ENCODE assay signal across 16 cellular contexts in the genomic region with DNA sequence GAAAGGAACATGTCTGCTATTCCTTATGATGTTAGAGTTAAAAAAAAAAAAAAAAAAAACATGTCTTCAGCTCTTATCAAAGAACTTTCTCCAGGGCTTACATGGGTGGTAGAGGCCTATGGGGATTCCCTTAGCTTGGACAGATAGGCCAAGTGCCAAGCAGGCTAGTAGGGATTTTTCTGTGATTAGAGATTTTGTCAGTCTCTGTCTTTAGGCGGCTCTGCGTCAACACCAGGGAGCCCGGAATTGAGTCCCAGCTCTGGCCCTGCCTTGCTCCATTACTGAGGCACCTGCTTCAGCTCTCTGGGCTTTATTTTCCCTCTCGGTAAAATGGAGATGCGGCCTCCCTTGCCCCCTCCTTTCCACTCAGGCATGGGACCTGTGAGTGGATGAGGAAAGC. TPM values are rescaled to one million over a fixed set of nuclear protein-coding genes. Genes with fewer than 3 reads are reported as not detected.
A peak's percentile ranks its signal among the peaks of the same experiment; 100 is the strongest.
DNase-seq lines count a peak whose midpoint lies in the region; ATAC-seq, FAIRE-seq and TF ChIP-seq lines count a peak whose summit lies in the region.
"Had no signal": no experiment of that assay in that cellular context is flagged by ENCODE, and none has a peak within 500 bp of the region (broad histone marks: within the 10 kb centered on the region; RNA-seq: fewer than 3 reads in every experiment).

No MANE protein-coding gene starts in this region.

- H3K4me1 ChIP-seq in mucosa of rectum (ENCODE audit: control insufficient read depth in 2 of 2, insufficient read depth in 2 of 2, low read length in 2 of 2) = peaks cover 26 to 28% of the 10 kb centered on the region in 2 donors
- peaks cover 57% of the 10 kb centered on the region for H3K4me1 ChIP-seq in stomach smooth muscle (ENCODE audit: control insufficient read depth, insufficient read depth, low read length)

- DNase-seq in RWPE1 (ENCODE audit: low spot score) (no peak), chondrocyte (ENCODE audit: low spot score) (no peak), HTR-8/SVneo (ENCODE audit: insufficient read length, low spot score) (no peak), HPDE6-E6E7 (ENCODE audit: extremely low spot score) (no peak)
- DNase-seq in activated effector memory CD4-positive, alpha-beta T cell treated with Interleukin-2 at 50 U/mL for 16 hours = no peak
- DNase-seq: activated CD4-positive, alpha-beta T cell treated with anti-CD3 and anti-CD28 coated beads, Interleukin-2, amount 50 U/mL, for 1 hour; activated T-cell treated with anti-CD3 and anti-CD28 coated beads, Interleukin-2, amount 50 U/mL, for 48 hours; effector memory CD8-positive, alpha-beta T cell; NCI-H748 treated with DMSO at 0.1 percent for 48 hours; stimulated activated CD4-positive, alpha-beta T cell treated with anti-CD3 and anti-CD28 coated beads, Interleukin-15, amount 100 ng/mL, for 24 hours had no signal

- H3K4me3 ChIP-seq in mucosa of rectum (ENCODE audit: low read length in 2 of 2) (no peak overlapping the region), stomach smooth muscle (ENCODE audit: low read length in 2 of 2) (no peak overlapping the region)
- H3K4me3 ChIP-seq: GM12878 had no signal

- peaks cover 24% of the 10 kb centered on the region for H3K36me3 Mint-ChIP-seq in chondrocyte (ENCODE audit: low read depth)

- H3K36me3 ChIP-seq in mucosa of rectum (ENCODE audit: control insufficient read depth in 2 of 2, insufficient read depth in 2 of 2, low read length in 2 of 2) = peaks cover 42 to 71% of the 10 kb centered on the region in 2 donors
- peaks cover 40 to 41% of the 10 kb centered on the region in 2 donors for H3K36me3 ChIP-seq in stomach smooth muscle (ENCODE audit: control insufficient read depth in 2 of 2, insufficient read depth in 2 of 2, low read length in 2 of 2)

- peak overlapping the region; percentile 86 for H3K27ac ChIP-seq in RWPE1
- peak overlapping the region; percentile 49 to 79 for H3K27ac ChIP-seq in mucosa of rectum (ENCODE audit: low read depth in 2 of 2, low read length in 2 of 2)
- peak overlapping the region; percentile 89 for H3K27ac ChIP-seq in stomach smooth muscle (ENCODE audit: low read length)

- CTCF ChIA-PET in RWPE1 (lab: Yijun Ruan, JAX) = interaction anchor here (1.9 kb wide), 1 partner anchor 12 kb away, joined by 7 read pairs; no protein-coding TSS in a partner anchor

- no peak overlapping the region for H3K9ac ChIP-seq in mucosa of rectum (ENCODE audit: low read depth in 1 of 2, low read length in 2 of 2)
- peak overlapping the region in 1 of 2 donors; percentile 3 for H3K9ac ChIP-seq in stomach smooth muscle (ENCODE audit: low read length in 2 of 2)

- no peaks in the 10 kb centered on the region for H3K27me3 ChIP-seq in mucosa of rectum (ENCODE audit: control insufficient read depth in 2 of 2, insufficient read depth in 2 of 2, low read length in 2 of 2)
- H3K27me3 ChIP-seq in stomach smooth muscle (ENCODE audit: control insufficient read depth in 1 of 2, insufficient read depth in 2 of 2, low read length in 2 of 2) = no peaks in the 10 kb centered on the region

- TF ChIP-seq CTCF in RWPE1 (conservative IDR thresholded peaks at IDR 0.05; ENCODE audit: low read depth) = no peak
- TF ChIP-seq CTCF in chondrocyte (IDR thresholded peaks at IDR 0.05) = no peak

- H3K4me3 Mint-ChIP-seq in chondrocyte (ENCODE audit: unreplicated experiment) = no peak overlapping the region
- H3K4me3 Mint-ChIP-seq: effector memory CD8-positive, alpha-beta T cell had no signal

- no peaks in the 10 kb centered on the region for H3K27me3 Mint-ChIP-seq in chondrocyte (ENCODE audit: low read depth)
- H3K27me3 Mint-ChIP-seq: effector memory CD8-positive, alpha-beta T cell had no signal

- H3K9me3 ChIP-seq in mucosa of rectum (ENCODE audit: control insufficient read depth in 2 of 2, low read length in 2 of 2) (no peaks in the 10 kb centered on the region), stomach smooth muscle (ENCODE audit: control insufficient read depth in 2 of 2, low read length in 2 of 2) (no peaks in the 10 kb centered on the region)

- peak overlapping the region; percentile 92 for H3K27ac Mint-ChIP-seq in chondrocyte (ENCODE audit: unreplicated experiment)

- no peaks in the 10 kb centered on the region for H3K9me3 Mint-ChIP-seq in chondrocyte (ENCODE audit: low read depth)
- H3K9me3 Mint-ChIP-seq: CD14-positive monocyte; effector memory CD8-positive, alpha-beta T cell had no signal

- no peak for FAIRE-seq in HTR-8/SVneo (lab: Jason Lieb, UNC)
- FAIRE-seq: GM12878, islet of Langerhans had no signal

- no peak for ATAC-seq in HG02798 (IDR thresholded peaks at IDR 0.05; ENCODE audit: poor library complexity, unreplicated experiment)
- ATAC-seq: effector memory CD8-positive, alpha-beta T cell; GM12878 had no signal

- H3K4me1 Mint-ChIP-seq in chondrocyte (ENCODE audit: low read depth) = peaks cover 35% of the 10 kb centered on the region

- POLR2A ChIA-PET in RWPE1 (lab: Yijun Ruan, JAX; ENCODE audit: low non-redundant PET) = interaction anchor here (0.6 kb wide), 1 partner anchor 1618 kb away, joined by 5 read pairs; no protein-coding TSS in a partner anchor

RNA-seq across cellular contexts. Expression of a gene that starts 13.1 kb away (rescaled TPM):
- 12.2 to 16.8 TPM (median 13.8 TPM) in 3 replicates for total RNA-seq in chondrocyte

RNA-seq across cellular contexts. Expression of a gene that starts 25.1 kb away (rescaled TPM):
- total RNA-seq in chondrocyte = 6.7 to 10.8 TPM (median 9.6 TPM) in 3 replicates

RNA-seq across cellular contexts. Expression of a gene that starts 46.7 kb away (rescaled TPM):
- total RNA-seq in chondrocyte = 0.49 to 1.4 TPM (median 0.80 TPM) in 3 replicates

RNA-seq across cellular contexts. Expression of a gene that starts 55.4 kb away (rescaled TPM):
- total RNA-seq in chondrocyte = 22.7 to 33.1 TPM (median 31.9 TPM) in 3 replicates

RNA-seq across cellular contexts. Expression of a gene that starts 57.3 kb away (rescaled TPM):
- 17.5 to 22.8 TPM (median 20.4 TPM) in 3 replicates for total RNA-seq in chondrocyte
